In genomic region chr2:29139731-29140130, GRCh38 we compare ENCODE assay signal across 1 cellular context.
TF ChIP-seq lines count a peak whose summit lies in the region.

No MANE protein-coding gene starts in this region.

TF ChIP-seq in GM12878, 131 proteins besides CTCF, POLR2A, EP300 and RAD21 (continued from another document):
- TF ChIP-seq, protein P1, sequence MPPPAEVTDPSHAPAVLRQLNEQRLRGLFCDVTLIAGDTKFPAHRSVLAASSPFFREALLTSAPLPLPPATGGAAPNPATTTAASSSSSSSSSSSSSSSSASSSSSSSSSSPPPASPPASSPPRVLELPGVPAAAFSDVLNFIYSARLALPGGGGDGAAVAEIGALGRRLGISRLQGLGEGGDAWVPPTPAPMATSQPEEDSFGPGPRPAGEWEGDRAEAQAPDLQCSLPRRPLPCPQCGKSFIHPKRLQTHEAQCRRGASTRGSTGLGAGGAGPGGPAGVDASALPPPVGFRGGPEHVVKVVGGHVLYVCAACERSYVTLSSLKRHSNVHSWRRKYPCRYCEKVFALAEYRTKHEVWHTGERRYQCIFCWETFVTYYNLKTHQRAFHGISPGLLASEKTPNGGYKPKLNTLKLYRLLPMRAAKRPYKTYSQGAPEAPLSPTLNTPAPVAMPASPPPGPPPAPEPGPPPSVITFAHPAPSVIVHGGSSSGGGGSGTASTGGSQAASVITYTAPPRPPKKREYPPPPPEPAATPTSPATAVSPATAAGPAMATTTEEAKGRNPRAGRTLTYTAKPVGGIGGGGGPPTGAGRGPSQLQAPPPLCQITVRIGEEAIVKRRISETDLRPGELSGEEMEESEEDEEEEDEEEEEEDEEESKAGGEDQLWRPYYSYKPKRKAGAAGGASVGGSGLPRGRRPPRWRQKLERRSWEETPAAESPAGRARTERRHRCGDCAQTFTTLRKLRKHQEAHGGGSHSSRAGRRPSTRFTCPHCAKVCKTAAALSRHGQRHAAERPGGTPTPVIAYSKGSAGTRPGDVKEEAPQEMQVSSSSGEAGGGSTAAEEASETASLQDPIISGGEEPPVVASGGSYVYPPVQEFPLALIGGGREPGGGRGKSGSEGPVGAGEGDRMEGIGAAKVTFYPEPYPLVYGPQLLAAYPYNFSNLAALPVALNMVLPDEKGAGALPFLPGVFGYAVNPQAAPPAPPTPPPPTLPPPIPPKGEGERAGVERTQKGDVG (CRISPR knock-in tag; IDR thresholded peaks at IDR 0.05), result no peak
- TF ChIP-seq, protein P2, sequence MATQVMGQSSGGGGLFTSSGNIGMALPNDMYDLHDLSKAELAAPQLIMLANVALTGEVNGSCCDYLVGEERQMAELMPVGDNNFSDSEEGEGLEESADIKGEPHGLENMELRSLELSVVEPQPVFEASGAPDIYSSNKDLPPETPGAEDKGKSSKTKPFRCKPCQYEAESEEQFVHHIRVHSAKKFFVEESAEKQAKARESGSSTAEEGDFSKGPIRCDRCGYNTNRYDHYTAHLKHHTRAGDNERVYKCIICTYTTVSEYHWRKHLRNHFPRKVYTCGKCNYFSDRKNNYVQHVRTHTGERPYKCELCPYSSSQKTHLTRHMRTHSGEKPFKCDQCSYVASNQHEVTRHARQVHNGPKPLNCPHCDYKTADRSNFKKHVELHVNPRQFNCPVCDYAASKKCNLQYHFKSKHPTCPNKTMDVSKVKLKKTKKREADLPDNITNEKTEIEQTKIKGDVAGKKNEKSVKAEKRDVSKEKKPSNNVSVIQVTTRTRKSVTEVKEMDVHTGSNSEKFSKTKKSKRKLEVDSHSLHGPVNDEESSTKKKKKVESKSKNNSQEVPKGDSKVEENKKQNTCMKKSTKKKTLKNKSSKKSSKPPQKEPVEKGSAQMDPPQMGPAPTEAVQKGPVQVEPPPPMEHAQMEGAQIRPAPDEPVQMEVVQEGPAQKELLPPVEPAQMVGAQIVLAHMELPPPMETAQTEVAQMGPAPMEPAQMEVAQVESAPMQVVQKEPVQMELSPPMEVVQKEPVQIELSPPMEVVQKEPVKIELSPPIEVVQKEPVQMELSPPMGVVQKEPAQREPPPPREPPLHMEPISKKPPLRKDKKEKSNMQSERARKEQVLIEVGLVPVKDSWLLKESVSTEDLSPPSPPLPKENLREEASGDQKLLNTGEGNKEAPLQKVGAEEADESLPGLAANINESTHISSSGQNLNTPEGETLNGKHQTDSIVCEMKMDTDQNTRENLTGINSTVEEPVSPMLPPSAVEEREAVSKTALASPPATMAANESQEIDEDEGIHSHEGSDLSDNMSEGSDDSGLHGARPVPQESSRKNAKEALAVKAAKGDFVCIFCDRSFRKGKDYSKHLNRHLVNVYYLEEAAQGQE (IDR thresholded peaks at IDR 0.05; ENCODE audit: low read depth, low read length), result no peak
- TF ChIP-seq EED (IDR thresholded peaks at IDR 0.05; ENCODE audit: low read depth) (no peak), SMC3 (IDR thresholded peaks at IDR 0.05; ENCODE audit: borderline replicate concordance, low read length) (no peak), ZNF24 (IDR thresholded peaks at IDR 0.05) (no peak), EZH2 (IDR thresholded peaks at IDR 0.05; ENCODE audit: borderline replicate concordance, control insufficient read depth, low read depth, low read length) (no peak)
